In genomic region chr7:111475959-111476358, GRCh38 we compare ENCODE assay signal across 27 cellular contexts.
"Had no signal": no experiment of that assay in that cellular context is flagged by ENCODE, and none has a peak within 500 bp of the region (broad histone marks: within the 10 kb centered on the region; RNA-seq: fewer than 3 reads in every experiment).

No MANE protein-coding gene starts in this region.

- H3K4me3 ChIP-seq: lung, neural progenitor cell, psoas muscle, right atrium auricular region, right lobe of liver, skin epidermis, suprapubic skin, thoracic aorta, tibial artery, upper lobe of right lung had no signal

- H3K4me1 ChIP-seq: neural progenitor cell, parathyroid adenoma, psoas muscle, right atrium auricular region, right lobe of liver, suprapubic skin, upper lobe of right lung had no signal

- H3K9ac ChIP-seq: neural progenitor cell, parathyroid adenoma had no signal

- H3K27ac ChIP-seq: neural progenitor cell, neutrophil, parathyroid adenoma, psoas muscle, right atrium auricular region, right lobe of liver, skin epidermis, suprapubic skin, thoracic aorta, tibial artery, upper lobe of right lung had no signal

- H3K36me3 ChIP-seq: neural progenitor cell, neutrophil, right atrium auricular region, right lobe of liver, suprapubic skin, thoracic aorta, tibial artery, upper lobe of right lung had no signal

- H2AFZ ChIP-seq: neural progenitor cell, parathyroid adenoma had no signal

- DNase-seq: hypothalamus; islet precursor cell; mesendoderm; naive B cell; natural killer cell; nephron progenitor cell; occipital lobe; psoas muscle; right lobe of liver; stimulated activated CD4-positive, alpha-beta T cell treated with anti-CD3 and anti-CD28 coated beads, Interleukin-12 subunit alpha, Interleukin-12 subunit beta, amount 100 ng/mL, for 4 hours; stimulated activated CD4-positive, alpha-beta T cell treated with anti-CD3 and anti-CD28 coated beads, Interleukin-15, amount 100 ng/mL, for 24 hours; stimulated activated CD4-positive, alpha-beta T cell treated with anti-CD3 and anti-CD28 coated beads, Interleukin-2, amount 100 ng/mL, for 24 hours; stimulated activated CD4-positive, alpha-beta T cell treated with anti-CD3 and anti-CD28 coated beads, Interleukin-4, amount 100 ng/mL, for 24 hours; stimulated activated naive CD4-positive, alpha-beta T cell; tibial artery; trophoblast cell; upper lobe of right lung had no signal

- H3K27me3 ChIP-seq: neural progenitor cell, neutrophil, right atrium auricular region, right lobe of liver, suprapubic skin, tibial artery, upper lobe of right lung had no signal

- H3K4me2 ChIP-seq: neural progenitor cell had no signal

- H3K9me3 ChIP-seq: neutrophil, psoas muscle, suprapubic skin, thoracic aorta, tibial artery had no signal

- ATAC-seq: left lobe of liver; natural killer cell; psoas muscle; right lobe of liver; stimulated activated effector memory CD8-positive, alpha-beta T cell treated with anti-CD3 and anti-CD28 coated beads, Interleukin-12 subunit alpha, Interleukin-12 subunit beta, amount 100 ng/mL, for 72 hours; upper lobe of right lung had no signal
